13 cellular contexts compared by ENCODE assay signal in the genomic region with DNA sequence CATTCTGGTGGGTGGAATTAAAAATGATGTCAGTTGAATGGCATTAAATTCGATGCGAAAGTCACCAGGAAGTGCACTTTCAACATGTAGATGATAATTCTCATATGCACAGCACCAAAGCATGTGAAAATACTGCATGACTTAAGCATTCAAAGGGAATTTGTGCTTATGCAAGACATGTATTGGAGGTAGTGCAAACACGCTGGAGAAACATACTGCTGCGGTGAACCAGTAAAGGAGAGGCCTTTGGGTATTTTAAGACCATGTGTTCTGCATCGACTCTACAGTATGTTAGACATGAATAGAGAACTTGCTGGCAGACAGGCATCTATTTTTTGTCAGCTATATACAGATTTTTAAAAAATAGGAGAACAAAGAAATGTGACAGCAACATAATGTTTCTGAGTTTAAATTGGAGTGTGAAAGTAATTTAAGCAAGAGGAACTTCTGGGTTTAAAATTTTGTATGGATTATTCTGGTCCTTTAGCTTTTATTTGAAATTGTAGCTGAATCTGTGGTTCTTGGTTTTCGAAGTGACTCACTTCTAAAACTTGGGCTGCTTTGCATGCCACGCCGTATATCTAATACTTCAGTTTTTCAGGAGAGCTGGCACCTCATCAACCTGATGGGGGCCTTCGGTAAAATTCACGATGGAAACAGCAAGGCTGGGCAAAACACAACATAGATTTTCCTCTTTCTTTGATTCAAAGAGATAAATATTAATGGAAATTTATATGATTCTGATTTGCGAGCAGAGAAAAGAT.
"Had no signal": no experiment of that assay in that cellular context is flagged by ENCODE, and none has a peak within 500 bp of the region (broad histone marks: within the 10 kb centered on the region; RNA-seq: fewer than 3 reads in every experiment).

No MANE protein-coding gene starts in this region.

- H3K36me3 ChIP-seq: lower lobe of right lung, neural progenitor cell, uterus had no signal

- H3K27me3 ChIP-seq: neural progenitor cell, uterus had no signal

- H3K4me2 ChIP-seq: neural progenitor cell had no signal

- DNase-seq: activated CD4-positive, alpha-beta T cell treated with anti-CD3 and anti-CD28 coated beads, Interleukin-2, amount 10 ng/mL, durations not matched to agents 24 days and 14 days; activated CD4-positive, CD25-positive, alpha-beta regulatory T cell; activated CD8-positive, alpha-beta memory T cell treated with anti-CD3 and anti-CD28 coated beads for 24 hours; activated gamma-delta T cell treated with Interleukin-2 at 50 U/mL for 16 hours; activated naive CD8-positive, alpha-beta T cell treated with anti-CD3 and anti-CD28 coated beads for 36 hours; endodermal cell; left colon; lower lobe of right lung; psoas muscle; stimulated activated CD4-positive, alpha-beta T cell treated with anti-CD3 and anti-CD28 coated beads, Interleukin-1b, Interleukin-23, amount 100 ng/mL, for 48 hours; uterus had no signal

- ATAC-seq: left colon, lower lobe of right lung, psoas muscle, sciatic nerve had no signal

- H2AFZ ChIP-seq: neural progenitor cell had no signal

- H3K9me3 ChIP-seq: lower lobe of right lung, psoas muscle, uterus had no signal

- H3K4me1 ChIP-seq: lower lobe of right lung, neural progenitor cell, psoas muscle, uterus had no signal

- H3K4me3 ChIP-seq: lower lobe of right lung, neural progenitor cell, psoas muscle, uterus had no signal

- H3K27ac ChIP-seq: lower lobe of right lung, neural progenitor cell, psoas muscle, uterus had no signal

- H3K9ac ChIP-seq: neural progenitor cell had no signal
